Comparison of ENCODE assay signal across 15 cellular contexts in genomic region chr5:91145233-91145620, GRCh38.
DNase-seq lines count a peak whose midpoint lies in the region; ATAC-seq, FAIRE-seq and TF ChIP-seq lines count a peak whose summit lies in the region.
"Had no signal": no experiment of that assay in that cellular context is flagged by ENCODE, and none has a peak within 500 bp of the region (broad histone marks: within the 10 kb centered on the region; RNA-seq: fewer than 3 reads in every experiment).

No MANE protein-coding gene starts in this region.

- no peak for TF ChIP-seq POLR2A in HepG2 (IDR thresholded peaks at IDR 0.05; ENCODE audit: insufficient read depth in 1 of 2, low read depth in 2 of 2, low read length in 2 of 2)

- no TSS peak for BruUV-seq in HepG2 (replicated peaks; lab: Mats Ljungman, UMichigan)

- CTCF ChIA-PET in HepG2 (lab: Yijun Ruan, JAX; ENCODE audit: low intra/inter-chr PET ratio, low total read pairs), result no interaction called here

- H3K4me1 ChIP-seq in liver (ENCODE audit: control insufficient read depth in 4 of 4, insufficient read depth in 4 of 4, low read length in 3 of 4), result peaks cover 0 to 19% (median 6%) of the 10 kb centered on the region in 4 donors
- no peaks in the 10 kb centered on the region for H3K4me1 ChIP-seq in HepG2 (ENCODE audit: insufficient read depth, low read length)
- peaks cover 30% of the 10 kb centered on the region for H3K4me1 ChIP-seq in left ventricle myocardium inferior
- H3K4me1 ChIP-seq in psoas muscle, result peaks cover 14% of the 10 kb centered on the region

- peak overlapping the region; percentile 56 to 70 for H3K27ac ChIP-seq in liver (ENCODE audit: low read depth in 1 of 2, low read length in 2 of 2)
- H3K27ac ChIP-seq in HepG2 (ENCODE audit: extremely low read length, insufficient read depth, low read length), result no peak overlapping the region
- H3K27ac ChIP-seq in left ventricle myocardium inferior (replicated peaks), result peak overlapping the region; percentile 67
- H3K27ac ChIP-seq in psoas muscle, result peak overlapping the region; percentile 31

- DNase-seq in HepG2 (ENCODE audit: low spot score) (no peak), left ventricle myocardium inferior (no peak), psoas muscle (no peak), kidney glomerular epithelial cell (lab: John Stamatoyannopoulos, UW) (no peak), cortex of kidney (lab: John Stamatoyannopoulos, UW) (no peak)
- no peak for DNase-seq in activated CD4-positive, alpha-beta T cell treated with anti-CD3 and anti-CD28 coated beads, Interleukin-2, amount 50 U/mL, for 4 hours
- DNase-seq: activated CD4-positive, alpha-beta T cell treated with anti-CD3 and anti-CD28 coated beads for 36 hours; colonic mucosa; COR-L47; GF-D8; NCI-H2107; stimulated activated CD4-positive, alpha-beta T cell treated with anti-CD3 and anti-CD28 coated beads, Interleukin-4, amount 100 ng/mL, for 24 hours; T-helper 2 cell had no signal

- H3K9ac ChIP-seq in liver (ENCODE audit: low read depth in 1 of 2, low read length in 2 of 2) (peak overlapping the region; percentile 30 to 36), HepG2 (ENCODE audit: insufficient read depth, low read depth, low read length) (no peak overlapping the region)

- TF ChIP-seq CTCF in liver (IDR thresholded peaks at IDR 0.05; ENCODE audit: low read depth, low read length, missing input control) (no peak), HepG2 (CRISPR knock-in tag; IDR thresholded peaks at IDR 0.05) (no peak), left ventricle myocardium inferior (IDR thresholded peaks at IDR 0.05; ENCODE audit: borderline replicate concordance) (no peak), psoas muscle (IDR thresholded peaks at IDR 0.05) (no peak)

- H3K4me3 ChIP-seq in liver (ENCODE audit: low read depth in 1 of 3, low read length in 3 of 3) (peak overlapping the region in 1 of 3 donors; percentile 13), HepG2 (replicated peaks in 1 of 3; ENCODE audit: insufficient read depth in 1 of 3, low read depth in 2 of 3, low read length in 3 of 3) (no peak overlapping the region), left ventricle myocardium inferior (peak overlapping the region; percentile 30), psoas muscle (peak overlapping the region; percentile 15)
- H3K4me3 ChIP-seq: colonic mucosa had no signal

- H3K27me3 ChIP-seq in liver (ENCODE audit: control insufficient read depth in 4 of 4, insufficient read depth in 4 of 4, low read length in 3 of 4) (no peaks in the 10 kb centered on the region), HepG2 (ENCODE audit: control insufficient read depth in 1 of 2, insufficient read depth in 2 of 2, low read length in 2 of 2) (peaks cover 0 to 4% of the 10 kb centered on the region in 2 experiments; a peak in 2 of 5 replicates), left ventricle myocardium inferior (ENCODE audit: low read depth) (no peaks in the 10 kb centered on the region), psoas muscle (ENCODE audit: insufficient read depth in 3 of 3, low read length in 2 of 3) (no peaks in the 10 kb centered on the region)
- H3K27me3 ChIP-seq: colonic mucosa had no signal

- H2AFZ ChIP-seq in HepG2 (ENCODE audit: low read length), result no peak overlapping the region

- no peaks in the 10 kb centered on the region for H3K79me2 ChIP-seq in HepG2 (ENCODE audit: insufficient read depth, low read length)

- FAIRE-seq in HepG2 (lab: Jason Lieb, UNC), result no peak

- TF ChIP-seq EP300 in HepG2 (IDR thresholded peaks at IDR 0.05; ENCODE audit: low read depth in 2 of 2, low read length in 2 of 2) (no peak), HepG2 (CRISPR knock-in tag; IDR thresholded peaks at IDR 0.05; ENCODE audit: borderline replicate concordance) (no peak)

- POLR2A ChIA-PET in HepG2 (lab: Yijun Ruan, JAX), result no interaction called here

- H3K9me3 ChIP-seq in liver (ENCODE audit: control insufficient read depth in 4 of 4, low read length in 3 of 4), result no peaks in the 10 kb centered on the region
- H3K9me3 ChIP-seq in HepG2 (ENCODE audit: low read length), result peaks cover 11% of the 10 kb centered on the region
- no peaks in the 10 kb centered on the region for H3K9me3 ChIP-seq in left ventricle myocardium inferior (replicated peaks)
- H3K9me3 ChIP-seq in psoas muscle, result no peaks in the 10 kb centered on the region
- H3K9me3 ChIP-seq: colonic mucosa had no signal

- H3K4me2 ChIP-seq in HepG2 (ENCODE audit: low read depth, low read length), result no peak overlapping the region

- 10% methylated on average over 2 of the region's 2 CpGs for WGBS in liver
- WGBS in HepG2 (ENCODE audit: low lambda C conversion rate), result 3% methylated on average over 2 of the region's 2 CpGs
- 10 to 18% (median 10%) methylated on average over 2 of the region's 2 CpGs for WGBS in psoas muscle, 3 donors

- intact Hi-C loops in HepG2 (cut with micrococcal nuclease; ENCODE audit: unreplicated experiment) (no loop called here), left ventricle myocardium inferior (cut with micrococcal nuclease) (no loop called here), psoas muscle (cut with DNase I) (no loop called here)

- no peaks in the 10 kb centered on the region for H4K20me1 ChIP-seq in HepG2 (ENCODE audit: insufficient read depth, low read length)

- ATAC-seq in HepG2, result no peak
- ATAC-seq in psoas muscle, result peak in 1 of 4 donors; percentile 43
- no peak for ATAC-seq in GM21423 (IDR thresholded peaks at IDR 0.05; ENCODE audit: unreplicated experiment)
- ATAC-seq: activated CD4-positive, alpha-beta T cell treated with anti-CD3 and anti-CD28 coated beads for 36 hours had no signal

- TF ChIP-seq RAD21 in liver (IDR thresholded peaks at IDR 0.05) (peak in 1 of 2 donors; percentile 4), HepG2 (CRISPR knock-in tag; IDR thresholded peaks at IDR 0.05) (no peak)

- in situ Hi-C loops in HepG2 (cut with HindIII; ENCODE audit: extremely low pct_ligation_motif_present, low pct_unique_long_range_greater_than_20kb), result no loop called here

- no peaks in the 10 kb centered on the region for H3K36me3 ChIP-seq in liver (ENCODE audit: control insufficient read depth in 4 of 4, insufficient read depth in 3 of 4, low read depth in 1 of 4, low read length in 3 of 4)
- no peaks in the 10 kb centered on the region for H3K36me3 ChIP-seq in HepG2 (replicated peaks in 1 of 2; ENCODE audit: control insufficient read depth in 1 of 2, insufficient read depth in 2 of 2, low read length in 2 of 2)
- no peaks in the 10 kb centered on the region for H3K36me3 ChIP-seq in left ventricle myocardium inferior
- no peaks in the 10 kb centered on the region for H3K36me3 ChIP-seq in psoas muscle (ENCODE audit: insufficient read depth in 1 of 2, low read depth in 1 of 2)
- H3K36me3 ChIP-seq: colonic mucosa had no signal

TF ChIP-seq in liver, 16 proteins besides CTCF, POLR2A, EP300 and RAD21:
- TF ChIP-seq NR2F2 (IDR thresholded peaks at IDR 0.05), result no peak
- TF ChIP-seq RXRA (IDR thresholded peaks at IDR 0.05), result peak in 1 of 2 donors; percentile 21

TF ChIP-seq in HepG2, 621 proteins besides CTCF, POLR2A, EP300 and RAD21:
- TF ChIP-seq, protein P1, sequence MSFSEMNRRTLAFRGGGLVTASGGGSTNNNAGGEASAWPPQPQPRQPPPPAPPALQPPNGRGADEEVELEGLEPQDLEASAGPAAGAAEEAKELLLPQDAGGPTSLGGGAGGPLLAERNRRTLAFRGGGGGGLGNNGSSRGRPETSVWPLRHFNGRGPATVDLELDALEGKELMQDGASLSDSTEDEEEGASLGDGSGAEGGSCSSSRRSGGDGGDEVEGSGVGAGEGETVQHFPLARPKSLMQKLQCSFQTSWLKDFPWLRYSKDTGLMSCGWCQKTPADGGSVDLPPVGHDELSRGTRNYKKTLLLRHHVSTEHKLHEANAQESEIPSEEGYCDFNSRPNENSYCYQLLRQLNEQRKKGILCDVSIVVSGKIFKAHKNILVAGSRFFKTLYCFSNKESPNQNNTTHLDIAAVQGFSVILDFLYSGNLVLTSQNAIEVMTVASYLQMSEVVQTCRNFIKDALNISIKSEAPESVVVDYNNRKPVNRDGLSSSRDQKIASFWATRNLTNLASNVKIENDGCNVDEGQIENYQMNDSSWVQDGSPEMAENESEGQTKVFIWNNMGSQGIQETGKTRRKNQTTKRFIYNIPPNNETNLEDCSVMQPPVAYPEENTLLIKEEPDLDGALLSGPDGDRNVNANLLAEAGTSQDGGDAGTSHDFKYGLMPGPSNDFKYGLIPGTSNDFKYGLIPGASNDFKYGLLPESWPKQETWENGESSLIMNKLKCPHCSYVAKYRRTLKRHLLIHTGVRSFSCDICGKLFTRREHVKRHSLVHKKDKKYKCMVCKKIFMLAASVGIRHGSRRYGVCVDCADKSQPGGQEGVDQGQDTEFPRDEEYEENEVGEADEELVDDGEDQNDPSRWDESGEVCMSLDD (CRISPR knock-in tag; IDR thresholded peaks at IDR 0.05; ENCODE audit: borderline replicate concordance), result no peak
- no peak for TF ChIP-seq ZNF24 (IDR thresholded peaks at IDR 0.05)

Comparison
In these comparisons a context has a peak if more than half of its experiments do, and no peak if none do; other contexts are left out.
1. H3K4me3 ChIP-seq: peak in left ventricle myocardium inferior (single experiment) and psoas muscle (single experiment); none in HepG2 (0 of 3).